9 cellular contexts compared by ENCODE assay signal in genomic region chr9:38026840-38027527, GRCh38. TPM values are rescaled to one million over a fixed set of nuclear protein-coding genes. Genes with fewer than 3 reads are reported as not detected.
DNase-seq lines count a peak whose midpoint lies in the region; ATAC-seq and TF ChIP-seq lines count a peak whose summit lies in the region.
"Had no signal": no experiment of that assay in that cellular context is flagged by ENCODE, and none has a peak within 500 bp of the region (broad histone marks: within the 10 kb centered on the region; RNA-seq: fewer than 3 reads in every experiment).

No MANE protein-coding gene starts in this region.

- H2AK5ac ChIP-seq in mesenchymal stem cell (ENCODE audit: low read length, severe bottlenecking): peak overlapping the region; percentile 28

- no peak for TF ChIP-seq EP300 in transverse colon (IDR thresholded peaks at IDR 0.05; ENCODE audit: low read depth)

- H3K27me3 ChIP-seq in body of pancreas (no peaks in the 10 kb centered on the region), mesenchymal stem cell (ENCODE audit: control insufficient read depth in 1 of 2, insufficient read depth in 1 of 2, low read length in 2 of 2) (no peaks in the 10 kb centered on the region), transverse colon (no peaks in the 10 kb centered on the region)

- no peak overlapping the region for H3K4me3 ChIP-seq in body of pancreas
- peak overlapping the region in 1 of 2 experiments; percentile 5 for H3K4me3 ChIP-seq in mesenchymal stem cell (ENCODE audit: insufficient read depth in 1 of 2, low read depth in 1 of 2, low read length in 2 of 2)
- H3K4me3 ChIP-seq in transverse colon: no peak overlapping the region

- no peak overlapping the region for H3K27ac Mint-ChIP-seq in naive thymus-derived CD8-positive, alpha-beta T cell
- no peak overlapping the region for H3K27ac Mint-ChIP-seq in activated T-cell treated with anti-CD3 and anti-CD28 coated beads, Interleukin-2, amount 50 U/mL, for 72 hours

- no peaks in the 10 kb centered on the region for H3K9me3 Mint-ChIP-seq in naive thymus-derived CD8-positive, alpha-beta T cell
- H3K9me3 Mint-ChIP-seq in activated T-cell treated with anti-CD3 and anti-CD28 coated beads, Interleukin-2, amount 50 U/mL, for 72 hours: no peaks in the 10 kb centered on the region

- in situ Hi-C loops in transverse colon (cut with MboI; ENCODE audit: low pct_ligation_motif_present in 1 of 4, low pct_unique_long_range_greater_than_20kb in 1 of 4, low sequenced_read_pairs in 3 of 4): loop anchor here in 1 of 4 donors (10.0 kb wide), 1 partner anchor 62 kb away; no protein-coding TSS in a partner anchor

- TF ChIP-seq POLR2A in body of pancreas (IDR thresholded peaks at IDR 0.05) (no peak), transverse colon (IDR thresholded peaks at IDR 0.05) (no peak)

- no peak overlapping the region for H3K4me2 ChIP-seq in mesenchymal stem cell (ENCODE audit: low read length, poor library complexity, severe bottlenecking)

- H3K23ac ChIP-seq in mesenchymal stem cell (ENCODE audit: low read length in 2 of 2): peak overlapping the region in 1 of 2 experiments; percentile 75

- H3K9me3 ChIP-seq in body of pancreas: no peaks in the 10 kb centered on the region
- H3K9me3 ChIP-seq in mesenchymal stem cell (ENCODE audit: control insufficient read depth, low read length): no peaks in the 10 kb centered on the region
- H3K9me3 ChIP-seq in transverse colon: no peaks in the 10 kb centered on the region

- POLR2A ChIA-PET in naive thymus-derived CD8-positive, alpha-beta T cell (lab: Charles Lee): no interaction called here

- peak overlapping the region; percentile 12 for H2BK15ac ChIP-seq in mesenchymal stem cell (ENCODE audit: low read depth, poor library complexity, severe bottlenecking)

- peak overlapping the region; percentile 90 for H4K91ac ChIP-seq in mesenchymal stem cell (ENCODE audit: low read length)

- no peaks in the 10 kb centered on the region for H3K27me3 Mint-ChIP-seq in naive thymus-derived CD8-positive, alpha-beta T cell
- H3K27me3 Mint-ChIP-seq in activated T-cell treated with anti-CD3 and anti-CD28 coated beads, Interleukin-2, amount 50 U/mL, for 72 hours (ENCODE audit: low read depth): no peaks in the 10 kb centered on the region

- H3K4me1 ChIP-seq in body of pancreas (peaks cover 71% of the 10 kb centered on the region), mesenchymal stem cell (ENCODE audit: control insufficient read depth, insufficient read depth, low read depth, low read length) (peaks cover 68% of the 10 kb centered on the region), transverse colon (peaks cover 48 to 66% (median 57%) of the 10 kb centered on the region in 4 donors)

- H3K18ac ChIP-seq in mesenchymal stem cell (ENCODE audit: low read depth in 1 of 2, low read length in 2 of 2): peak overlapping the region; percentile 78 to 99

- no peaks in the 10 kb centered on the region for H3K36me3 Mint-ChIP-seq in naive thymus-derived CD8-positive, alpha-beta T cell
- no peaks in the 10 kb centered on the region for H3K36me3 Mint-ChIP-seq in activated T-cell treated with anti-CD3 and anti-CD28 coated beads, Interleukin-2, amount 50 U/mL, for 72 hours (ENCODE audit: insufficient read depth in 2 of 2)

- 72 to 78% methylated on average over 5 to 6 of the region's 6 CpGs for WGBS in body of pancreas, 2 donors
- WGBS in mesenchymal stem cell: 68% methylated on average over 6 of the region's 6 CpGs
- 74 to 90% methylated on average over 2 to 6 of the region's 6 CpGs for WGBS in transverse colon (ENCODE audit: low coverage in 1 of 2), 2 donors

- H2BK5ac ChIP-seq in mesenchymal stem cell (ENCODE audit: low read depth, low read length, poor library complexity, severe bottlenecking): peak overlapping the region; percentile 63

- peak overlapping the region; percentile 26 to 70 (median 66) for H3K27ac ChIP-seq in body of pancreas
- peak overlapping the region; percentile 85 for H3K27ac ChIP-seq in mesenchymal stem cell (ENCODE audit: low read length, poor library complexity, severe bottlenecking)
- peak overlapping the region; percentile 70 to 85 (median 77) for H3K27ac ChIP-seq in transverse colon

- H2BK12ac ChIP-seq in mesenchymal stem cell (ENCODE audit: low read length in 2 of 2): peak overlapping the region; percentile 21 to 98

- no peak overlapping the region for H3K4me3 Mint-ChIP-seq in naive thymus-derived CD8-positive, alpha-beta T cell
- no peak overlapping the region for H3K4me3 Mint-ChIP-seq in activated T-cell treated with anti-CD3 and anti-CD28 coated beads, Interleukin-2, amount 50 U/mL, for 72 hours

- no peaks in the 10 kb centered on the region for H3K36me3 ChIP-seq in body of pancreas (replicated peaks in 1 of 2; ENCODE audit: insufficient read depth in 1 of 2, low read depth in 2 of 2)
- H3K36me3 ChIP-seq in mesenchymal stem cell (ENCODE audit: control insufficient read depth in 1 of 2, insufficient read depth in 2 of 2, low read depth in 1 of 2, low read length in 2 of 2): peaks cover 3 to 18% of the 10 kb centered on the region in 2 experiments
- no peaks in the 10 kb centered on the region for H3K36me3 ChIP-seq in transverse colon

- peak overlapping the region; percentile 37 to 96 for H3K4ac ChIP-seq in mesenchymal stem cell (ENCODE audit: low read depth in 1 of 2, low read length in 2 of 2)

- peak; percentile 33 for ATAC-seq in body of pancreas
- no peak for ATAC-seq in naive thymus-derived CD8-positive, alpha-beta T cell
- no peak for ATAC-seq in activated T-cell treated with anti-CD3 and anti-CD28 coated beads, Interleukin-2, amount 50 U/mL, for 72 hours (replicated peaks in 1 of 2)

- no peak for TF ChIP-seq CTCF in body of pancreas (IDR thresholded peaks at IDR 0.05)
- no peak for TF ChIP-seq CTCF in transverse colon (IDR thresholded peaks at IDR 0.05)

- H4K8ac ChIP-seq in mesenchymal stem cell (ENCODE audit: low read length): peak overlapping the region; percentile 30

- peaks cover 1% of the 10 kb centered on the region for H3K79me1 ChIP-seq in mesenchymal stem cell (replicated peaks; ENCODE audit: low read length, poor library complexity, severe bottlenecking)

- H3K14ac ChIP-seq in mesenchymal stem cell (ENCODE audit: low read length in 2 of 2): peak overlapping the region in 1 of 2 experiments; percentile 99

- DNase-seq in NCI-H510A (lab: John Stamatoyannopoulos, UW): peak; percentile 20
- DNase-seq in NCI-H510A treated with DMSO at 0.1 percent for 48 hours (lab: John Stamatoyannopoulos, UW): no peak
- no peak for DNase-seq in body of pancreas
- DNase-seq in mesenchymal stem cell: no peak
- DNase-seq in transverse colon: peak; percentile 46
- DNase-seq in naive thymus-derived CD8-positive, alpha-beta T cell: no peak
- no peak for DNase-seq in activated T-cell treated with anti-CD3 and anti-CD28 coated beads, Interleukin-2, amount 50 U/mL, for 72 hours
- DNase-seq in NCI-H1694 (lab: John Stamatoyannopoulos, UW): no peak
- DNase-seq: stimulated activated CD4-positive, alpha-beta T cell treated with anti-CD3 and anti-CD28 coated beads, Interleukin-12 subunit alpha, Interleukin-12 subunit beta, amount 100 ng/mL, for 4 hours had no signal

- intact Hi-C loops in body of pancreas (cut with DNase I): no loop called here
- intact Hi-C loops in transverse colon (cut with DNase I; ENCODE audit: low total_unique reads): no loop called here

- peaks cover 2 to 11% (median 5%) of the 10 kb centered on the region in 4 donors for H3K4me1 Mint-ChIP-seq in naive thymus-derived CD8-positive, alpha-beta T cell
- peaks cover 7% of the 10 kb centered on the region for H3K4me1 Mint-ChIP-seq in activated T-cell treated with anti-CD3 and anti-CD28 coated beads, Interleukin-2, amount 50 U/mL, for 72 hours (ENCODE audit: low read depth)

- H3K9ac ChIP-seq in mesenchymal stem cell (ENCODE audit: low read length): peak overlapping the region; percentile 76

- peak overlapping the region; percentile 43 for H2BK120ac ChIP-seq in mesenchymal stem cell (ENCODE audit: low read depth, low read length)

- H2AFZ ChIP-seq in mesenchymal stem cell (ENCODE audit: low read depth, low read length): no peak overlapping the region

RNA-seq across cellular contexts. Expression of gene SHB, which starts 42.0 kb away (rescaled TPM):
- total RNA-seq in body of pancreas: 10 to 100 TPM; 25.2 to 29.3 TPM
- 18.4 TPM for polyA plus RNA-seq in mesenchymal stem cell (2013, experiment 1 of 2)
- polyA plus RNA-seq in mesenchymal stem cell (2013, experiment 2 of 2): 17.9 TPM
- total RNA-seq in transverse colon: 10 to 100 TPM; 11.9 to 33.7 (median 22.2) TPM
- 1 to 10 TPM in 1 of 2 experiments, under 1 TPM in 1; 0.91 to 1.2 TPM for total RNA-seq in naive thymus-derived CD8-positive, alpha-beta T cell
- under 1 TPM; 0.20 to 0.54 (median 0.29) TPM for polyA plus RNA-seq in naive thymus-derived CD8-positive, alpha-beta T cell
- 1 to 10 TPM; 1.0 to 1.6 TPM for total RNA-seq in activated T-cell treated with anti-CD3 and anti-CD28 coated beads, Interleukin-2, amount 50 U/mL, for 72 hours

Comparison
In these comparisons a context has a peak if more than half of its experiments do, and no peak if none do; other contexts are left out.
1. DNase-seq: peak in NCI-H510A (single experiment) and transverse colon (single experiment); none in NCI-H510A treated with DMSO at 0.1 percent for 48 hours (single experiment), body of pancreas (0 of 4), mesenchymal stem cell (single experiment), naive thymus-derived CD8-positive, alpha-beta T cell (0 of 10), activated T-cell treated with anti-CD3 and anti-CD28 coated beads, Interleukin-2, amount 50 U/mL, for 72 hours (0 of 2) and NCI-H1694 (single experiment).
2. RNA of gene SHB, which starts 42.0 kb away (total RNA-seq): 11.9 to 33.7 TPM in transverse colon and 25.2 to 29.3 TPM in body of pancreas; 1.0 to 1.6 TPM in activated T-cell treated with anti-CD3 and anti-CD28 coated beads, Interleukin-2, amount 50 U/mL, for 72 hours and 0.91 to 1.2 TPM in naive thymus-derived CD8-positive, alpha-beta T cell; every median in the first group is over 4 times any median in the second.
3. Peak in every context shown above with its lines, with median percentiles within 50 percentile points of each other: H3K27ac ChIP-seq.